1 cellular context compared by ENCODE assay signal in the genomic region with DNA sequence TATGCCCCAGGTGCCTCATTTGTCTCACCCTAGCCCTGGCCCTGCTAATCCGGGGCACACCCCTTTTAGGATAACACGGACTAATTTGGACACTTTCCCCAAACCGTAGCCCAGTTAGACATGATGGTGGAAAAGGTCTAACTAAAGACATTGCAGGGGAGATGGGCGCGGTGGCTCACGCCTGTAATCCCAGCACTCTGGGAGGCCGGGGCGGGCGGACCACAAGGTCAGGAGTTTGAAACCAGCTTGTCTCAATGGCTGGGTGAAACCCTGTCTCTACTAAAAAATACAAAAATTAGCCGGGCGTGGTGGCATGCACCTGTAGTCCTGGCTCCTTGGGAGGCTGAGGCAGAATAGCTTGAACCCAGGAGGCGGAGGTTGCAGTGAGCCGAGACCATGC. TPM values are rescaled to one million over a fixed set of nuclear protein-coding genes. Genes with fewer than 3 reads are reported as not detected.
"Had no signal": no experiment of that assay in that cellular context is flagged by ENCODE, and none has a peak within 500 bp of the region (broad histone marks: within the 10 kb centered on the region; RNA-seq: fewer than 3 reads in every experiment).

No MANE protein-coding gene starts in this region.

RNA-seq across cellular contexts. Expression of a gene that starts 23.2 kb away (rescaled TPM):
- total RNA-seq: MCF 10A had no signal
